Comparison of ENCODE assay signal across 1 cellular context in genomic region chr1:85575363-85575995, GRCh38.
TF ChIP-seq lines count a peak whose summit lies in the region.

No MANE protein-coding gene starts in this region.

TF ChIP-seq in HepG2, 621 proteins besides CTCF, POLR2A, EP300 and RAD21 (continued from another document):
- no peak for TF ChIP-seq RERE (CRISPR knock-in tag; IDR thresholded peaks at IDR 0.05; ENCODE audit: low read depth)
- peak; percentile 62; the same call in 1 of the 2 replicates for TF ChIP-seq CEBPG (CRISPR knock-in tag; IDR thresholded peaks at IDR 0.05)
- no peak for TF ChIP-seq NFKB2 (CRISPR knock-in tag; IDR thresholded peaks at IDR 0.05; ENCODE audit: borderline replicate concordance)
- no peak for TF ChIP-seq MAFF (IDR thresholded peaks at IDR 0.05; ENCODE audit: low read depth, low read length)
- no peak for TF ChIP-seq ZNF383 (CRISPR knock-in tag; IDR thresholded peaks at IDR 0.05; ENCODE audit: borderline replicate concordance)
- no peak for TF ChIP-seq ATAD3A (CRISPR knock-in tag; IDR thresholded peaks at IDR 0.05)
- TF ChIP-seq JUND (CRISPR knock-in tag; IDR thresholded peaks at IDR 0.05), result no peak
- peak; percentile 86 for TF ChIP-seq CEBPB (IDR thresholded peaks at IDR 0.05; ENCODE audit: borderline replicate concordance, low read depth, low read length)
- no peak for TF ChIP-seq DRAP1 (CRISPR knock-in tag; IDR thresholded peaks at IDR 0.05)
- no peak for TF ChIP-seq IRF9 (CRISPR knock-in tag; IDR thresholded peaks at IDR 0.05; ENCODE audit: borderline replicate concordance)
